In genomic region chr10:84204122-84204521, GRCh38 we compare ENCODE assay signal across 8 cellular contexts.
DNase-seq lines count a peak whose midpoint lies in the region; ATAC-seq and TF ChIP-seq lines count a peak whose summit lies in the region.

No MANE protein-coding gene starts in this region.

- peak; percentile 64 for TF ChIP-seq CTCF in GM10266 (IDR thresholded peaks at IDR 0.05; ENCODE audit: control insufficient read depth, insufficient read depth, low read depth, missing control alignments)

- ATAC-seq in GM21619 (IDR thresholded peaks at IDR 0.05; ENCODE audit: unreplicated experiment) (peak; percentile 58), HG03025 (IDR thresholded peaks at IDR 0.05; ENCODE audit: low FRiP score, unreplicated experiment) (no peak)

- DNase-seq in GM10266 (ENCODE audit: extremely low spot score): peak; percentile 76
- DNase-seq in NCI-H82 treated with DMSO at 0.1 percent for 48 hours (lab: John Stamatoyannopoulos, UW; ENCODE audit: unreplicated experiment): peak; percentile 14
- peak; percentile 86 for DNase-seq in iPS-NIHi7 (ENCODE audit: extremely low spot score)
- no peak for DNase-seq in activated CD4-positive, CD25-positive, alpha-beta regulatory T cell treated with anti-CD3 and anti-CD28 coated beads, Interleukin-2, amount 50 U/mL, for 72 hours
- DNase-seq in NCI-H446 treated with DMSO at 0.1 percent for 48 hours (lab: John Stamatoyannopoulos, UW): no peak
- DNase-seq in NCI-H2196 (lab: John Stamatoyannopoulos, UW; ENCODE audit: unreplicated experiment): no peak

Comparison
In these comparisons a context has a peak if more than half of its experiments do, and no peak if none do; other contexts are left out.
1. DNase-seq: peak in GM10266 (single experiment), NCI-H82 treated with DMSO at 0.1 percent for 48 hours (single experiment) and iPS-NIHi7 (single experiment); none in activated CD4-positive, CD25-positive, alpha-beta regulatory T cell treated with anti-CD3 and anti-CD28 coated beads, Interleukin-2, amount 50 U/mL, for 72 hours (single experiment), NCI-H446 treated with DMSO at 0.1 percent for 48 hours (single experiment) and NCI-H2196 (single experiment).